1 cellular context compared by ENCODE assay signal in genomic region chr5:139575751-139576150, GRCh38.
TF ChIP-seq lines count a peak whose summit lies in the region.

No MANE protein-coding gene starts in this region.

TF ChIP-seq in HepG2, 621 proteins besides CTCF, POLR2A, EP300 and RAD21:
- no peak for TF ChIP-seq ETV5 (CRISPR knock-in tag; IDR thresholded peaks at IDR 0.05; ENCODE audit: borderline replicate concordance)
- no peak for TF ChIP-seq ZNF598 (CRISPR knock-in tag; IDR thresholded peaks at IDR 0.05; ENCODE audit: borderline replicate concordance)
- no peak for TF ChIP-seq ZFX (CRISPR knock-in tag; IDR thresholded peaks at IDR 0.05; ENCODE audit: low read depth)
- no peak for TF ChIP-seq SIX1 (CRISPR knock-in tag; IDR thresholded peaks at IDR 0.05; ENCODE audit: borderline replicate concordance)
- TF ChIP-seq, protein P1, sequence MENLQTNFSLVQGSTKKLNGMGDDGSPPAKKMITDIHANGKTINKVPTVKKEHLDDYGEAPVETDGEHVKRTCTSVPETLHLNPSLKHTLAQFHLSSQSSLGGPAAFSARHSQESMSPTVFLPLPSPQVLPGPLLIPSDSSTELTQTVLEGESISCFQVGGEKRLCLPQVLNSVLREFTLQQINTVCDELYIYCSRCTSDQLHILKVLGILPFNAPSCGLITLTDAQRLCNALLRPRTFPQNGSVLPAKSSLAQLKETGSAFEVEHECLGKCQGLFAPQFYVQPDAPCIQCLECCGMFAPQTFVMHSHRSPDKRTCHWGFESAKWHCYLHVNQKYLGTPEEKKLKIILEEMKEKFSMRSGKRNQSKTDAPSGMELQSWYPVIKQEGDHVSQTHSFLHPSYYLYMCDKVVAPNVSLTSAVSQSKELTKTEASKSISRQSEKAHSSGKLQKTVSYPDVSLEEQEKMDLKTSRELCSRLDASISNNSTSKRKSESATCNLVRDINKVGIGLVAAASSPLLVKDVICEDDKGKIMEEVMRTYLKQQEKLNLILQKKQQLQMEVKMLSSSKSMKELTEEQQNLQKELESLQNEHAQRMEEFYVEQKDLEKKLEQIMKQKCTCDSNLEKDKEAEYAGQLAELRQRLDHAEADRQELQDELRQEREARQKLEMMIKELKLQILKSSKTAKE (CRISPR knock-in tag; IDR thresholded peaks at IDR 0.05; ENCODE audit: borderline replicate concordance): no peak
- TF ChIP-seq ZNF552 (CRISPR knock-in tag; IDR thresholded peaks at IDR 0.05; ENCODE audit: borderline replicate concordance): no peak
- no peak for TF ChIP-seq SOX5 (CRISPR knock-in tag; IDR thresholded peaks at IDR 0.05; ENCODE audit: borderline replicate concordance)
